ENCODE assay signal across 18 cellular contexts in genomic region chr6:51025082-51025777, GRCh38.
DNase-seq lines count a peak whose midpoint lies in the region; ATAC-seq and TF ChIP-seq lines count a peak whose summit lies in the region.
"Had no signal": no experiment of that assay in that cellular context is flagged by ENCODE, and none has a peak within 500 bp of the region (broad histone marks: within the 10 kb centered on the region; RNA-seq: fewer than 3 reads in every experiment).

No MANE protein-coding gene starts in this region.

- TF ChIP-seq CTCF in Panc1 (IDR thresholded peaks at IDR 0.05) = no peak
- no peak for TF ChIP-seq CTCF in epithelial cell of esophagus (IDR thresholded peaks at IDR 0.05; ENCODE audit: insufficient read depth, low read depth, low read length, missing control alignments)

- BruUV-seq in Panc1 (replicated peaks; lab: Mats Ljungman, UMichigan) = no TSS peak

- no peaks in the 10 kb centered on the region for H3K9me3 ChIP-seq in Panc1 (ENCODE audit: control insufficient read depth, insufficient read depth, low read depth, low read length)
- H3K9me3 ChIP-seq: BLaER1 treated with 17β-estradiol and CSF1 and Interleukin-3, amounts not matched to agents 10 nM and 100 nM; body of pancreas had no signal

- POLR2A ChIA-PET in Panc1 (lab: Charles Lee) = no interaction called here

- ATAC-seq in Panc1 (peak; percentile 88), HG03175 (IDR thresholded peaks at IDR 0.05; ENCODE audit: unreplicated experiment) (no peak), HG02970 (IDR thresholded peaks at IDR 0.05; ENCODE audit: low FRiP score, unreplicated experiment) (no peak), HG02885 (IDR thresholded peaks at IDR 0.05; ENCODE audit: poor library complexity, unreplicated experiment) (no peak)
- ATAC-seq: activated CD4-positive, CD25-positive, alpha-beta regulatory T cell treated with anti-CD3 and anti-CD28 coated beads, Interleukin-2, amount 50 U/mL, for 24 hours; body of pancreas had no signal

- no peaks in the 10 kb centered on the region for H3K36me3 ChIP-seq in Panc1 (ENCODE audit: control insufficient read depth, insufficient read depth, low read length)
- H3K36me3 ChIP-seq: BLaER1 treated with 17β-estradiol and CSF1 and Interleukin-3, amounts not matched to agents 10 nM and 100 nM had no signal

- H3K27me3 ChIP-seq in Panc1 (ENCODE audit: control insufficient read depth, insufficient read depth, low read length) = no peaks in the 10 kb centered on the region
- H3K27me3 ChIP-seq: BLaER1 treated with 17β-estradiol and CSF1 and Interleukin-3, amounts not matched to agents 10 nM and 100 nM; body of pancreas had no signal

- H3K4me3 ChIP-seq in Panc1 (ENCODE audit: low read depth in 2 of 2, low read length in 2 of 2) (peak overlapping the region in 1 of 2 experiments; percentile 29; a peak in 2 of 4 replicates), epithelial cell of esophagus (ENCODE audit: low read length) (no peak overlapping the region)
- H3K4me3 ChIP-seq: BLaER1 treated with 17β-estradiol and CSF1 and Interleukin-3, amounts not matched to agents 10 nM and 100 nM; body of pancreas; PC-9 had no signal

- CTCF ChIA-PET in Panc1 (lab: Charles Lee) = no interaction called here

- intact Hi-C loops in Panc1 (cut with micrococcal nuclease; ENCODE audit: unreplicated experiment) = no loop called here

- in situ Hi-C loops in Panc1 (cut with HindIII; ENCODE audit: low pct_unique_long_range_greater_than_20kb, low sequenced_read_pairs) = no loop called here

- DNase-seq in GM04504 (ENCODE audit: low read depth) (peak; percentile 11), Panc1 (ENCODE audit: low read depth, low spot score) (peak; percentile 69), epithelial cell of esophagus (ENCODE audit: low read depth) (peak; percentile 72), retina (peak; percentile 27)
- DNase-seq in activated CD4-positive, alpha-beta T cell treated with anti-CD3 and anti-CD28 coated beads for 48 hours = no peak
- DNase-seq: activated naive CD4-positive, alpha-beta T cell; body of pancreas; NCI-H1694 treated with DMSO at 0.1 percent for 48 hours; NCI-H510A; PC-9; stimulated activated CD4-positive, alpha-beta T cell treated with anti-CD3 and anti-CD28 coated beads, Interleukin-2, amount 100 ng/mL, for 48 hours; stimulated activated CD8-positive, alpha-beta memory T cell treated with anti-CD3 and anti-CD28 coated beads, Interleukin-4, amount 100 ng/mL, for 48 hours; T-helper 1 cell had no signal

- peak overlapping the region; percentile 50; the same call in 1 of the 2 replicates for H3K27ac ChIP-seq in Panc1 (ENCODE audit: low read length)
- H3K27ac ChIP-seq: BLaER1 treated with 17β-estradiol and CSF1 and Interleukin-3, amounts not matched to agents 10 nM and 100 nM; body of pancreas; PC-9 had no signal

- no peaks in the 10 kb centered on the region; the same call in 1 of the 2 replicates for H3K4me1 ChIP-seq in Panc1 (ENCODE audit: control insufficient read depth, insufficient read depth, low read length)
- H3K4me1 ChIP-seq: BLaER1 treated with 17β-estradiol and CSF1 and Interleukin-3, amounts not matched to agents 10 nM and 100 nM; body of pancreas had no signal
